Comparison of ENCODE assay signal across 8 cellular contexts in genomic region chr19:38851622-38852230, GRCh38. TPM values are rescaled to one million over a fixed set of nuclear protein-coding genes. Genes with fewer than 3 reads are reported as not detected.
DNase-seq lines count a peak whose midpoint lies in the region; ATAC-seq, FAIRE-seq and TF ChIP-seq lines count a peak whose summit lies in the region.

No MANE protein-coding gene starts in this region.

- peak overlapping the region; percentile 93 for H4K91ac ChIP-seq in mesenchymal stem cell (ENCODE audit: low read length)

- peak overlapping the region; percentile 85 for H3K4me3 ChIP-seq in effector memory CD4-positive, alpha-beta T cell (ENCODE audit: insufficient read depth, low read depth, low read length, poor library complexity, severe bottlenecking)
- peak overlapping the region; percentile 81 to 90 for H3K4me3 ChIP-seq in mesenchymal stem cell (ENCODE audit: insufficient read depth in 1 of 2, low read depth in 1 of 2, low read length in 2 of 2)

- H3K4me1 ChIP-seq in effector memory CD4-positive, alpha-beta T cell (ENCODE audit: control insufficient read depth, insufficient read depth, low read length, poor library complexity, severe bottlenecking) = peaks cover 35% of the 10 kb centered on the region
- H3K4me1 ChIP-seq in mesenchymal stem cell (ENCODE audit: control insufficient read depth, insufficient read depth, low read depth, low read length) = peaks cover 27% of the 10 kb centered on the region

- TF ChIP-seq POLR2A in GM12892 (IDR thresholded peaks at IDR 0.05; ENCODE audit: low read depth, low read length) = peak; percentile 32; the same call in 1 of the 2 replicates

- H3K23ac ChIP-seq in mesenchymal stem cell (ENCODE audit: low read length in 2 of 2) = no peak overlapping the region

- 27% methylated on average over 16 of the region's 67 CpGs for WGBS in mesenchymal stem cell

- H3K4me2 ChIP-seq in mesenchymal stem cell (ENCODE audit: low read length, poor library complexity, severe bottlenecking) = peak overlapping the region; percentile 75

- ATAC-seq in HG02970 (IDR thresholded peaks at IDR 0.05; ENCODE audit: low FRiP score, unreplicated experiment) = no peak

- H2BK15ac ChIP-seq in mesenchymal stem cell (ENCODE audit: low read depth, poor library complexity, severe bottlenecking) = peak overlapping the region; percentile 93

- H2AFZ ChIP-seq in mesenchymal stem cell (ENCODE audit: low read depth, low read length) = no peak overlapping the region

- peak overlapping the region; percentile 96 for H3K27ac ChIP-seq in effector memory CD4-positive, alpha-beta T cell (ENCODE audit: insufficient read depth, low read length, poor library complexity, severe bottlenecking)
- H3K27ac ChIP-seq in mesenchymal stem cell (ENCODE audit: low read length, poor library complexity, severe bottlenecking) = peak overlapping the region; percentile 92

- peak overlapping the region; percentile 73 for H2AK5ac ChIP-seq in mesenchymal stem cell (ENCODE audit: low read length, severe bottlenecking)

- peak overlapping the region; percentile 91 for H3K9ac ChIP-seq in mesenchymal stem cell (ENCODE audit: low read length)

- H3K14ac ChIP-seq in mesenchymal stem cell (ENCODE audit: low read length in 2 of 2) = no peak overlapping the region

- peaks cover 16% of the 10 kb centered on the region for H3K36me3 ChIP-seq in effector memory CD4-positive, alpha-beta T cell (ENCODE audit: control insufficient read depth, insufficient read depth, low read length)
- peaks cover 11 to 15% of the 10 kb centered on the region in 2 experiments for H3K36me3 ChIP-seq in mesenchymal stem cell (ENCODE audit: control insufficient read depth in 1 of 2, insufficient read depth in 2 of 2, low read depth in 1 of 2, low read length in 2 of 2)

- no peaks in the 10 kb centered on the region for H3K27me3 ChIP-seq in effector memory CD4-positive, alpha-beta T cell (replicated peaks; ENCODE audit: control insufficient read depth, insufficient read depth, low read length, poor library complexity, severe bottlenecking)
- H3K27me3 ChIP-seq in mesenchymal stem cell (ENCODE audit: control insufficient read depth in 1 of 2, insufficient read depth in 1 of 2, low read length in 2 of 2) = no peaks in the 10 kb centered on the region

- peak overlapping the region; percentile 68 to 97 for H3K18ac ChIP-seq in mesenchymal stem cell (ENCODE audit: low read depth in 1 of 2, low read length in 2 of 2)

- FAIRE-seq in GM12892 (lab: Jason Lieb, UNC) = peak; percentile 97

- DNase-seq in GM12892 (ENCODE audit: insufficient read length) = peak; percentile 75
- peak; percentile 97 for DNase-seq in HT-29 (ENCODE audit: low spot score)
- DNase-seq in NK-92 (lab: John Stamatoyannopoulos, UW; ENCODE audit: unreplicated experiment) = peak; percentile 30
- DNase-seq in activated CD8-positive, alpha-beta memory T cell treated with anti-CD3 and anti-CD28 coated beads for 48 hours (ENCODE audit: low read depth in 2 of 3, low spot score in 2 of 3) = peak; percentile 75 to 84 (median 80)
- peak; percentile 73 to 85 (median 77) for DNase-seq in effector memory CD4-positive, alpha-beta T cell
- DNase-seq in mesenchymal stem cell = peak; percentile 92
- DNase-seq in stimulated activated CD4-positive, alpha-beta T cell treated with anti-CD3 and anti-CD28 coated beads, TNF-alpha, amount 100 ng/mL, for 48 hours (ENCODE audit: low read depth in 3 of 3) = peak; percentile 82 to 96 (median 86)

- H3K9me3 ChIP-seq in effector memory CD4-positive, alpha-beta T cell (ENCODE audit: control insufficient read depth, low read length) = no peaks in the 10 kb centered on the region
- H3K9me3 ChIP-seq in mesenchymal stem cell (ENCODE audit: control insufficient read depth, low read length) = no peaks in the 10 kb centered on the region

- H3K79me1 ChIP-seq in mesenchymal stem cell (replicated peaks; ENCODE audit: low read length, poor library complexity, severe bottlenecking) = peaks cover 1% of the 10 kb centered on the region

- peak overlapping the region; percentile 46 for H2BK5ac ChIP-seq in mesenchymal stem cell (ENCODE audit: low read depth, low read length, poor library complexity, severe bottlenecking)

- H2BK120ac ChIP-seq in mesenchymal stem cell (ENCODE audit: low read depth, low read length) = peak overlapping the region; percentile 95

- H2BK12ac ChIP-seq in mesenchymal stem cell (ENCODE audit: low read length in 2 of 2) = peak overlapping the region; percentile 87 to 94

- peak overlapping the region; percentile 10 to 55 for H3K4ac ChIP-seq in mesenchymal stem cell (ENCODE audit: low read depth in 1 of 2, low read length in 2 of 2)

- H4K8ac ChIP-seq in mesenchymal stem cell (ENCODE audit: low read length) = peak overlapping the region; percentile 90

RNA-seq across cellular contexts. Expression of gene HNRNPL, which starts 1.9 kb away (rescaled TPM):
- polyA plus RNA-seq in GM12892 (2012; ENCODE audit: missing spikeins) = 282 TPM
- 389 and 434 TPM in 2 replicates for total RNA-seq in HT-29 (2014; rRNA removed; shearing (Covaris generic))
- 177 TPM for polyA plus RNA-seq in mesenchymal stem cell (2013, experiment 1 of 2)
- 181 TPM for polyA plus RNA-seq in mesenchymal stem cell (2013, experiment 2 of 2)

RNA-seq across cellular contexts. Expression of gene ECH1, which starts 20.1 kb away (rescaled TPM):
- 165 TPM for polyA plus RNA-seq in GM12892 (2012; ENCODE audit: missing spikeins)
- total RNA-seq in HT-29 (2014; rRNA removed; shearing (Covaris generic)) = 252 and 285 TPM in 2 replicates
- 137 TPM for polyA plus RNA-seq in mesenchymal stem cell (2013, experiment 1 of 2)
- polyA plus RNA-seq in mesenchymal stem cell (2013, experiment 2 of 2) = 137 TPM

RNA-seq across cellular contexts. Expression of gene RINL, which starts 26.3 kb away (rescaled TPM):
- 31.9 TPM for polyA plus RNA-seq in GM12892 (2012; ENCODE audit: missing spikeins)
- 8.6 and 13.1 TPM in 2 replicates for total RNA-seq in HT-29 (2014; rRNA removed; shearing (Covaris generic))
- polyA plus RNA-seq in mesenchymal stem cell (2013, experiment 1 of 2) = 1.1 TPM
- 1.6 TPM for polyA plus RNA-seq in mesenchymal stem cell (2013, experiment 2 of 2)

RNA-seq across cellular contexts. Expression of gene LGALS4, which starts 39.0 kb away (rescaled TPM):
- 0.78 TPM for polyA plus RNA-seq in GM12892 (2012; ENCODE audit: missing spikeins)
- 959 and 1,005 TPM in 2 replicates for total RNA-seq in HT-29 (2014; rRNA removed; shearing (Covaris generic))
- polyA plus RNA-seq in mesenchymal stem cell (2013, experiment 1 of 2) = 0.11 TPM
- polyA plus RNA-seq in mesenchymal stem cell (2013, experiment 2 of 2) = 0.15 TPM

RNA-seq across cellular contexts. Expression of gene SIRT2, which starts 47.7 kb away (rescaled TPM):
- 19.7 TPM for polyA plus RNA-seq in GM12892 (2012; ENCODE audit: missing spikeins)
- 69.8 and 86.7 TPM in 2 replicates for total RNA-seq in HT-29 (2014; rRNA removed; shearing (Covaris generic))
- 57.6 TPM for polyA plus RNA-seq in mesenchymal stem cell (2013, experiment 1 of 2)
- 54.9 TPM for polyA plus RNA-seq in mesenchymal stem cell (2013, experiment 2 of 2)

Comparison
In these comparisons a context has a peak if more than half of its experiments do, and no peak if none do; other contexts are left out.
1. DNase-seq: peak in every context shown above with its lines; median percentile 97 in HT-29; 92 in mesenchymal stem cell; 86 in stimulated activated CD4-positive, alpha-beta T cell treated with anti-CD3 and anti-CD28 coated beads, TNF-alpha, amount 100 ng/mL, for 48 hours; 80 in activated CD8-positive, alpha-beta memory T cell treated with anti-CD3 and anti-CD28 coated beads for 48 hours; 77 in effector memory CD4-positive, alpha-beta T cell; 75 in GM12892; 30 in NK-92.